Comparison of ENCODE assay signal across 9 cellular contexts in genomic region chr7:131370523-131370968, GRCh38. TPM values are rescaled to one million over a fixed set of nuclear protein-coding genes. Genes with fewer than 3 reads are reported as not detected.
A peak's percentile ranks its signal among the peaks of the same experiment; 100 is the strongest.
DNase-seq lines count a peak whose midpoint lies in the region; ATAC-seq and TF ChIP-seq lines count a peak whose summit lies in the region.
"Had no signal": no experiment of that assay in that cellular context is flagged by ENCODE, and none has a peak within 500 bp of the region (broad histone marks: within the 10 kb centered on the region; RNA-seq: fewer than 3 reads in every experiment).

No MANE protein-coding gene starts in this region.

- no peak for TF ChIP-seq CTCF in CD8-positive, alpha-beta T cell (IDR thresholded peaks at IDR 0.05)
- TF ChIP-seq CTCF in KMS-11 (conservative IDR thresholded peaks at IDR 0.05; ENCODE audit: low read depth, low read length): no peak
- no peak for TF ChIP-seq CTCF in smooth muscle cell (IDR thresholded peaks at IDR 0.05; ENCODE audit: borderline replicate concordance, insufficient read depth, poor library complexity, severe bottlenecking)
- no peak for TF ChIP-seq CTCF in vagina (IDR thresholded peaks at IDR 0.05)
- TF ChIP-seq CTCF in lower leg skin (IDR thresholded peaks at IDR 0.05): no peak

- H3K36me3 Mint-ChIP-seq in CD8-positive, alpha-beta T cell: peaks cover 2% of the 10 kb centered on the region

- no peaks in the 10 kb centered on the region for H3K27me3 ChIP-seq in CD8-positive, alpha-beta T cell (ENCODE audit: insufficient read depth, low read length)
- no peaks in the 10 kb centered on the region for H3K27me3 ChIP-seq in KMS-11 (ENCODE audit: insufficient read depth, low read depth)
- no peaks in the 10 kb centered on the region for H3K27me3 ChIP-seq in smooth muscle cell (ENCODE audit: low read depth)
- H3K27me3 ChIP-seq in vagina: no peaks in the 10 kb centered on the region

- no peak overlapping the region for H3K4me3 ChIP-seq in CD8-positive, alpha-beta T cell (ENCODE audit: low read depth, low read length)
- H3K4me3 ChIP-seq in KMS-11 (IDR thresholded peaks at IDR 0.05; ENCODE audit: insufficient read depth, low read depth, low read length): no peak overlapping the region
- H3K4me3 ChIP-seq in smooth muscle cell: no peak overlapping the region
- no peak overlapping the region for H3K4me3 ChIP-seq in vagina
- no peak overlapping the region for H3K4me3 ChIP-seq in lower leg skin (ENCODE audit: low read depth, poor library complexity, severe bottlenecking)

- no peak overlapping the region for H3K9ac ChIP-seq in KMS-11
- no peak overlapping the region for H3K9ac ChIP-seq in smooth muscle cell (ENCODE audit: low read depth)

- peak in 6 of 7 experiments; percentile 7 to 51 (median 16) for DNase-seq in CD8-positive, alpha-beta T cell
- peak; percentile 49 for DNase-seq in central memory CD4-positive, alpha-beta T cell
- DNase-seq in smooth muscle cell (lab: John Stamatoyannopoulos, UW; ENCODE audit: unreplicated experiment) (no peak), HT-29 (ENCODE audit: low spot score) (no peak), vagina (ENCODE audit: extremely low spot score in 2 of 2) (no peak), lower leg skin (ENCODE audit: low spot score in 2 of 2) (no peak)

- peaks cover 81% of the 10 kb centered on the region for H3K4me1 Mint-ChIP-seq in CD8-positive, alpha-beta T cell (ENCODE audit: low read depth)

- H3K9me3 ChIP-seq in CD8-positive, alpha-beta T cell (ENCODE audit: low read length): no peaks in the 10 kb centered on the region
- H3K9me3 ChIP-seq in smooth muscle cell (replicated peaks; ENCODE audit: low read depth) (no peaks in the 10 kb centered on the region), vagina (no peaks in the 10 kb centered on the region)

- no peak overlapping the region for H3K27ac Mint-ChIP-seq in CD8-positive, alpha-beta T cell

- H3K9me3 Mint-ChIP-seq in CD8-positive, alpha-beta T cell: no peaks in the 10 kb centered on the region

- POLR2A ChIA-PET in CD8-positive, alpha-beta T cell (lab: Charles Lee): interaction anchor here (0.5 kb wide), 1 partner anchor 307 kb away, joined by 3 read pairs; no protein-coding TSS in a partner anchor

- H3K4me1 ChIP-seq in CD8-positive, alpha-beta T cell (ENCODE audit: insufficient read depth, low read length): peaks cover 35% of the 10 kb centered on the region
- peaks cover 50% of the 10 kb centered on the region for H3K4me1 ChIP-seq in KMS-11 (ENCODE audit: low read depth, poor library complexity, severe bottlenecking)
- H3K4me1 ChIP-seq in smooth muscle cell (ENCODE audit: low read depth): peaks cover 14% of the 10 kb centered on the region
- peaks cover 55% of the 10 kb centered on the region for H3K4me1 ChIP-seq in vagina

- H3F3A ChIP-seq in smooth muscle cell (ENCODE audit: low read depth): no peaks in the 10 kb centered on the region

- H3K4me2 ChIP-seq in KMS-11: peak overlapping the region; percentile 50
- peak overlapping the region; percentile 59 for H3K4me2 ChIP-seq in smooth muscle cell

- no peak overlapping the region for H2AFZ ChIP-seq in KMS-11 (ENCODE audit: low read depth)
- no peak overlapping the region for H2AFZ ChIP-seq in smooth muscle cell (ENCODE audit: low read depth)

- no peaks in the 10 kb centered on the region for H3K27me3 Mint-ChIP-seq in CD8-positive, alpha-beta T cell (ENCODE audit: low read depth)

- ATAC-seq in CD8-positive, alpha-beta T cell: peak; percentile 73
- ATAC-seq in GM21515 (IDR thresholded peaks at IDR 0.05; ENCODE audit: unreplicated experiment): peak; percentile 72

- CTCF ChIA-PET in CD8-positive, alpha-beta T cell (lab: Charles Lee): interaction anchor here (0.7 kb wide), 1 partner anchor 628 kb away, joined by 4 read pairs; no protein-coding TSS in a partner anchor

- H3K79me2 ChIP-seq in KMS-11 (ENCODE audit: insufficient read depth, low read depth): peaks cover 69% of the 10 kb centered on the region
- H3K79me2 ChIP-seq in smooth muscle cell (ENCODE audit: low read depth): peaks cover 100% of the 10 kb centered on the region

- H4K20me1 ChIP-seq in KMS-11 (ENCODE audit: insufficient read depth) (peaks cover 35% of the 10 kb centered on the region), smooth muscle cell (ENCODE audit: low read depth) (peaks cover 99% of the 10 kb centered on the region)

- TF ChIP-seq POLR2A in vagina (IDR thresholded peaks at IDR 0.05) (no peak), lower leg skin (IDR thresholded peaks at IDR 0.05) (no peak)

- no peaks in the 10 kb centered on the region for H3K36me3 ChIP-seq in CD8-positive, alpha-beta T cell (ENCODE audit: insufficient read depth, low read length)
- H3K36me3 ChIP-seq in KMS-11 (ENCODE audit: insufficient read depth) (no peaks in the 10 kb centered on the region), smooth muscle cell (ENCODE audit: low read depth) (no peaks in the 10 kb centered on the region), vagina (no peaks in the 10 kb centered on the region)

- no peak overlapping the region for H3K4me3 Mint-ChIP-seq in CD8-positive, alpha-beta T cell

- 50% methylated on average over 1 of the region's 1 CpG for WGBS in smooth muscle cell (ENCODE audit: low lambda C conversion rate)
- WGBS in lower leg skin, 2 donors: 68 to 83% methylated on average over 1 of the region's 1 CpG

- intact Hi-C loops in CD8-positive, alpha-beta T cell (cut with DNase I, micrococcal nuclease): no loop called here
- intact Hi-C loops in vagina (cut with DNase I): no loop called here
- intact Hi-C loops in lower leg skin (cut with DNase I; ENCODE audit: low total_unique reads): no loop called here

- no peak overlapping the region for H3K27ac ChIP-seq in CD8-positive, alpha-beta T cell (ENCODE audit: low read depth, low read length)
- H3K27ac ChIP-seq in KMS-11 (no peak overlapping the region), smooth muscle cell (ENCODE audit: low read depth) (peak overlapping the region; percentile 48), vagina (no peak overlapping the region)
- H3K27ac ChIP-seq: HL-60 had no signal

RNA-seq across cellular contexts. Expression of gene MKLN1, which starts 42.9 kb away (rescaled TPM):
- 10 to 100 TPM; 43.2 to 54.5 TPM for total RNA-seq in CD8-positive, alpha-beta T cell
- total RNA-seq in smooth muscle cell (45.3 and 55.5 TPM in 2 replicates), vagina (48.4 TPM), lower leg skin (10 to 100 TPM; 25.7 to 37.8 (median 31.3) TPM)
- 26.3 and 26.8 TPM in 2 replicates for polyA plus RNA-seq in smooth muscle cell
- total RNA-seq in HT-29 (2014; rRNA removed; shearing (Covaris generic)): 11.2 and 12.1 TPM in 2 replicates

Comparison
In these comparisons a context has a peak if more than half of its experiments do, and no peak if none do; other contexts are left out.
1. DNase-seq: peak in CD8-positive, alpha-beta T cell (6 of 7) and central memory CD4-positive, alpha-beta T cell (single experiment); none in smooth muscle cell (single experiment), HT-29 (single experiment), vagina (0 of 2) and lower leg skin (0 of 2).